8 cellular contexts compared by ENCODE assay signal in the genomic region with DNA sequence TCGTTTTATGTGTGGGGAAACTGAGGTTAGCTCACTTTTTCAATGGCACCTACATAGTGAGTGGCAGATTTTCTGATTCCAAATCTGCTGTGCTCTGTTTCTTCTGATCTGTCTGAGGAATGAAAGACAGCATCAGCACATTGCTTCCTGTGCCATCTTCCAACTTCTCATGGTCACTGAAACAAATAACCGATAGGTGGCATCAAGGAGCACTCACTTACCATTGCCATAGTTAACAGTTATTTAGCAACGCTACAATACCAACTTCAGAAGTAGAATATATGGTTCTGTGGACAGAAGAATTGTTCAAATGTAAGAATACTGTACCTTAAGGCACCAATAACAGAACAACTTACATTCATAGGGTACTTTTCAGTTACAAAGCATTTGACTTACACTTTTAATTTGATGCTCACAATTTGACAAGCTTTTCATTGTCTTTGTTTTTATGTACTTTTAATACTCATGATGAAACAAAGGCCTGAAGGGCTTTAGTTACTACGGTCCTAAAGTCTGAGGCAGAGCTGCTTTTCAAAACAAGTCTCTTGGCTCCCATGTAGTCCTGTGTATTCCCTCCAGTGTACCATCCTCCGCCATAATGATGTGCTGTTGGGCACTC.
DNase-seq lines count a peak whose midpoint lies in the region; ATAC-seq, FAIRE-seq and TF ChIP-seq lines count a peak whose summit lies in the region.

No MANE protein-coding gene starts in this region.

- H3K79me2 ChIP-seq in SK-N-SH (ENCODE audit: insufficient read depth) = no peaks in the 10 kb centered on the region

- CTCF ChIA-PET in SK-N-SH (lab: Yijun Ruan, JAX) = interaction anchor here (0.9 to 1.4 kb wide), 4 partner anchors 11 to 156 kb away, joined by 3 to 6 read pairs (median 5); no protein-coding TSS in a partner anchor

- no peak overlapping the region for H3K9ac ChIP-seq in SK-N-SH

- WGBS in SK-N-SH (ENCODE audit: low lambda C conversion rate) = 78% methylated on average over 5 of the region's 5 CpGs
- WGBS in pancreas, 2 donors = 45 to 49% methylated on average over 5 of the region's 5 CpGs

- H3K4me3 ChIP-seq in SK-N-SH (ENCODE audit: low read depth in 2 of 2, low read length in 1 of 2) = no peak overlapping the region; a peak in 1 of 4 replicates
- no peak overlapping the region for H3K4me3 ChIP-seq in fibroblast of pulmonary artery (replicated peaks; ENCODE audit: low read depth, low read length)
- H3K4me3 ChIP-seq in pancreas = no peak overlapping the region

- peak; percentile 83 for FAIRE-seq in pancreas (lab: Jason Lieb, UNC)

- peak; percentile 49 for TF ChIP-seq RAD21 in SK-N-SH (IDR thresholded peaks at IDR 0.05; ENCODE audit: low read length)

- H3K27me3 ChIP-seq in SK-N-SH (ENCODE audit: insufficient read depth) = no peaks in the 10 kb centered on the region
- H3K27me3 ChIP-seq in pancreas = no peaks in the 10 kb centered on the region

- H3K36me3 ChIP-seq in SK-N-SH (replicated peaks in 1 of 2; ENCODE audit: control insufficient read depth in 1 of 2, insufficient read depth in 2 of 2, low read length in 1 of 2) (peaks cover 0 to 4% of the 10 kb centered on the region in 2 experiments), pancreas (no peaks in the 10 kb centered on the region)

- H3K27ac ChIP-seq in SK-N-SH (ENCODE audit: low read depth in 2 of 2, low read length in 1 of 2) (no peak overlapping the region), pancreas (no peak overlapping the region)

- no peaks in the 10 kb centered on the region for H4K20me1 ChIP-seq in SK-N-SH (ENCODE audit: insufficient read depth)

- intact Hi-C loops in pancreas (cut with DNase I) = no loop called here

- H3K9me2 ChIP-seq in SK-N-SH = no peaks in the 10 kb centered on the region

- no peak for TF ChIP-seq EP300 in SK-N-SH (IDR thresholded peaks at IDR 0.05; ENCODE audit: borderline replicate concordance in 1 of 2, low read depth in 1 of 2, low read length in 1 of 2)

- H2AFZ ChIP-seq in SK-N-SH (ENCODE audit: low read depth) = no peak overlapping the region

- TF ChIP-seq CTCF in SK-N-SH (IDR thresholded peaks at IDR 0.05) (peak; percentile 19; the same call in 1 of the 2 replicates), fibroblast of pulmonary artery (IDR thresholded peaks at IDR 0.05; ENCODE audit: low read length, missing control alignments) (peak; percentile 77), pancreas (IDR thresholded peaks at IDR 0.05) (peak; percentile 37 to 58 (median 47))

- H3K4me2 ChIP-seq in SK-N-SH = no peak overlapping the region

- ATAC-seq in SK-N-SH treated with all-trans-retinoic acid at 6 μM for 48 hours (no peak), HG02884 (IDR thresholded peaks at IDR 0.05; ENCODE audit: unreplicated experiment) (peak; percentile 52), pancreas (peak; percentile 72 to 87 (median 83))

- H3K9me3 ChIP-seq in SK-N-SH (no peaks in the 10 kb centered on the region), pancreas (no peaks in the 10 kb centered on the region)

- POLR2A ChIA-PET in SK-N-SH (lab: Yijun Ruan, JAX) = no interaction called here

- H3F3A ChIP-seq in SK-N-SH (replicated peaks; ENCODE audit: insufficient read depth) = no peaks in the 10 kb centered on the region

- DNase-seq in SK-N-SH (no peak), RPMI7951 (ENCODE audit: low read depth) (peak; percentile 53), fibroblast of pulmonary artery (ENCODE audit: low read depth) (peak; percentile 71), pancreas (peak in 1 of 6 donors; percentile 23), SHP77 treated with DMSO at 0.1 percent for 48 hours (lab: John Stamatoyannopoulos, UW) (no peak), NCI-H1105 treated with DMSO at 0.1 percent for 48 hours (lab: John Stamatoyannopoulos, UW) (no peak)

- H3K4me1 ChIP-seq in SK-N-SH (ENCODE audit: control insufficient read depth in 1 of 2, insufficient read depth in 2 of 2, low read depth in 1 of 2, low read length in 1 of 2) (peaks cover 0 to 5% of the 10 kb centered on the region in 2 experiments; a peak in 2 of 4 replicates), pancreas (no peaks in the 10 kb centered on the region)

TF ChIP-seq in SK-N-SH, 30 proteins besides CTCF, POLR2A, EP300 and RAD21:
- TF ChIP-seq FOXJ3 (CRISPR knock-in tag; IDR thresholded peaks at IDR 0.05) (no peak), SMC3 (IDR thresholded peaks at IDR 0.05; ENCODE audit: low read depth, low read length) (peak; percentile 18; the same call in 1 of the 2 replicates)

TF ChIP-seq in SK-N-SH treated with all-trans-retinoic acid at 6 μM for 48 hours, 23 proteins besides CTCF, POLR2A, EP300 and RAD21:
- TF ChIP-seq ARNTL (CRISPR knock-in tag; IDR thresholded peaks at IDR 0.05; ENCODE audit: borderline replicate concordance, low read depth) (no peak), RARB (CRISPR knock-in tag; IDR thresholded peaks at IDR 0.05) (no peak), ZFP3 (CRISPR knock-in tag; IDR thresholded peaks at IDR 0.05) (no peak), GLIS3 (CRISPR knock-in tag; IDR thresholded peaks at IDR 0.05) (no peak), TOX (CRISPR knock-in tag; IDR thresholded peaks at IDR 0.05; ENCODE audit: borderline replicate concordance) (no peak), ZC3H10 (CRISPR knock-in tag; IDR thresholded peaks at IDR 0.05) (no peak), ESRRG (CRISPR knock-in tag; IDR thresholded peaks at IDR 0.05) (no peak), ZNF70 (CRISPR knock-in tag; IDR thresholded peaks at IDR 0.05) (no peak), BACH2 (CRISPR knock-in tag; IDR thresholded peaks at IDR 0.05; ENCODE audit: borderline replicate concordance) (no peak), OSR1 (CRISPR knock-in tag; IDR thresholded peaks at IDR 0.05) (no peak), PPARA (CRISPR knock-in tag; IDR thresholded peaks at IDR 0.05; ENCODE audit: borderline replicate concordance) (no peak), ZFP30 (CRISPR knock-in tag; IDR thresholded peaks at IDR 0.05) (no peak)
- TF ChIP-seq, protein P1, sequence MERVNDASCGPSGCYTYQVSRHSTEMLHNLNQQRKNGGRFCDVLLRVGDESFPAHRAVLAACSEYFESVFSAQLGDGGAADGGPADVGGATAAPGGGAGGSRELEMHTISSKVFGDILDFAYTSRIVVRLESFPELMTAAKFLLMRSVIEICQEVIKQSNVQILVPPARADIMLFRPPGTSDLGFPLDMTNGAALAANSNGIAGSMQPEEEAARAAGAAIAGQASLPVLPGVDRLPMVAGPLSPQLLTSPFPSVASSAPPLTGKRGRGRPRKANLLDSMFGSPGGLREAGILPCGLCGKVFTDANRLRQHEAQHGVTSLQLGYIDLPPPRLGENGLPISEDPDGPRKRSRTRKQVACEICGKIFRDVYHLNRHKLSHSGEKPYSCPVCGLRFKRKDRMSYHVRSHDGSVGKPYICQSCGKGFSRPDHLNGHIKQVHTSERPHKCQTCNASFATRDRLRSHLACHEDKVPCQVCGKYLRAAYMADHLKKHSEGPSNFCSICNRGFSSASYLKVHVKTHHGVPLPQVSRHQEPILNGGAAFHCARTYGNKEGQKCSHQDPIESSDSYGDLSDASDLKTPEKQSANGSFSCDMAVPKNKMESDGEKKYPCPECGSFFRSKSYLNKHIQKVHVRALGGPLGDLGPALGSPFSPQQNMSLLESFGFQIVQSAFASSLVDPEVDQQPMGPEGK (CRISPR knock-in tag; IDR thresholded peaks at IDR 0.05; ENCODE audit: borderline replicate concordance) = no peak
TF ChIP-seq in SK-N-SH treated with all-trans-retinoic acid at 6 μM for 48 hours: peak in this region for 0.

Comparison
In these comparisons a context has a peak if more than half of its experiments do, and no peak if none do; other contexts are left out.
1. DNase-seq: peak in RPMI7951 (single experiment) and fibroblast of pulmonary artery (single experiment); none in SK-N-SH (single experiment), SHP77 treated with DMSO at 0.1 percent for 48 hours (single experiment) and NCI-H1105 treated with DMSO at 0.1 percent for 48 hours (single experiment).
2. CTCF ChIP-seq: peak in every context shown above with its lines; median percentile 77 in fibroblast of pulmonary artery; 47 in pancreas; 19 in SK-N-SH.